In genomic region chr2:84495539-84496146, GRCh38 we compare ENCODE assay signal across 1 cellular context.
TF ChIP-seq lines count a peak whose summit lies in the region.

No MANE protein-coding gene starts in this region.

TF ChIP-seq in WTC11, 78 proteins besides CTCF, POLR2A, EP300 and RAD21 (continued from another document):
- TF ChIP-seq, protein P1, sequence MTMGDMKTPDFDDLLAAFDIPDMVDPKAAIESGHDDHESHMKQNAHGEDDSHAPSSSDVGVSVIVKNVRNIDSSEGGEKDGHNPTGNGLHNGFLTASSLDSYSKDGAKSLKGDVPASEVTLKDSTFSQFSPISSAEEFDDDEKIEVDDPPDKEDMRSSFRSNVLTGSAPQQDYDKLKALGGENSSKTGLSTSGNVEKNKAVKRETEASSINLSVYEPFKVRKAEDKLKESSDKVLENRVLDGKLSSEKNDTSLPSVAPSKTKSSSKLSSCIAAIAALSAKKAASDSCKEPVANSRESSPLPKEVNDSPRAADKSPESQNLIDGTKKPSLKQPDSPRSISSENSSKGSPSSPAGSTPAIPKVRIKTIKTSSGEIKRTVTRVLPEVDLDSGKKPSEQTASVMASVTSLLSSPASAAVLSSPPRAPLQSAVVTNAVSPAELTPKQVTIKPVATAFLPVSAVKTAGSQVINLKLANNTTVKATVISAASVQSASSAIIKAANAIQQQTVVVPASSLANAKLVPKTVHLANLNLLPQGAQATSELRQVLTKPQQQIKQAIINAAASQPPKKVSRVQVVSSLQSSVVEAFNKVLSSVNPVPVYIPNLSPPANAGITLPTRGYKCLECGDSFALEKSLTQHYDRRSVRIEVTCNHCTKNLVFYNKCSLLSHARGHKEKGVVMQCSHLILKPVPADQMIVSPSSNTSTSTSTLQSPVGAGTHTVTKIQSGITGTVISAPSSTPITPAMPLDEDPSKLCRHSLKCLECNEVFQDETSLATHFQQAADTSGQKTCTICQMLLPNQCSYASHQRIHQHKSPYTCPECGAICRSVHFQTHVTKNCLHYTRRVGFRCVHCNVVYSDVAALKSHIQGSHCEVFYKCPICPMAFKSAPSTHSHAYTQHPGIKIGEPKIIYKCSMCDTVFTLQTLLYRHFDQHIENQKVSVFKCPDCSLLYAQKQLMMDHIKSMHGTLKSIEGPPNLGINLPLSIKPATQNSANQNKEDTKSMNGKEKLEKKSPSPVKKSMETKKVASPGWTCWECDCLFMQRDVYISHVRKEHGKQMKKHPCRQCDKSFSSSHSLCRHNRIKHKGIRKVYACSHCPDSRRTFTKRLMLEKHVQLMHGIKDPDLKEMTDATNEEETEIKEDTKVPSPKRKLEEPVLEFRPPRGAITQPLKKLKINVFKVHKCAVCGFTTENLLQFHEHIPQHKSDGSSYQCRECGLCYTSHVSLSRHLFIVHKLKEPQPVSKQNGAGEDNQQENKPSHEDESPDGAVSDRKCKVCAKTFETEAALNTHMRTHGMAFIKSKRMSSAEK (CRISPR knock-in tag; IDR thresholded peaks at IDR 0.05; ENCODE audit: borderline replicate concordance), result no peak
- no peak for TF ChIP-seq JUN (CRISPR knock-in tag; IDR thresholded peaks at IDR 0.05)
- TF ChIP-seq, protein P2, sequence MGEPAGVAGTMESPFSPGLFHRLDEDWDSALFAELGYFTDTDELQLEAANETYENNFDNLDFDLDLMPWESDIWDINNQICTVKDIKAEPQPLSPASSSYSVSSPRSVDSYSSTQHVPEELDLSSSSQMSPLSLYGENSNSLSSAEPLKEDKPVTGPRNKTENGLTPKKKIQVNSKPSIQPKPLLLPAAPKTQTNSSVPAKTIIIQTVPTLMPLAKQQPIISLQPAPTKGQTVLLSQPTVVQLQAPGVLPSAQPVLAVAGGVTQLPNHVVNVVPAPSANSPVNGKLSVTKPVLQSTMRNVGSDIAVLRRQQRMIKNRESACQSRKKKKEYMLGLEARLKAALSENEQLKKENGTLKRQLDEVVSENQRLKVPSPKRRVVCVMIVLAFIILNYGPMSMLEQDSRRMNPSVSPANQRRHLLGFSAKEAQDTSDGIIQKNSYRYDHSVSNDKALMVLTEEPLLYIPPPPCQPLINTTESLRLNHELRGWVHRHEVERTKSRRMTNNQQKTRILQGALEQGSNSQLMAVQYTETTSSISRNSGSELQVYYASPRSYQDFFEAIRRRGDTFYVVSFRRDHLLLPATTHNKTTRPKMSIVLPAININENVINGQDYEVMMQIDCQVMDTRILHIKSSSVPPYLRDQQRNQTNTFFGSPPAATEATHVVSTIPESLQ (CRISPR knock-in tag; IDR thresholded peaks at IDR 0.05), result no peak
